24 cellular contexts compared by ENCODE assay signal in genomic region chr1:88825721-88826120, GRCh38.
"Had no signal": no experiment of that assay in that cellular context is flagged by ENCODE, and none has a peak within 500 bp of the region (broad histone marks: within the 10 kb centered on the region; RNA-seq: fewer than 3 reads in every experiment).

No MANE protein-coding gene starts in this region.

- H3K27ac Mint-ChIP-seq: activated CD4-positive, alpha-beta memory T cell treated with anti-CD3 and anti-CD28 coated beads, Interleukin-2, amount 10 ng/mL, durations not matched to agents 7 days and 5 days; activated CD4-positive, alpha-beta T cell treated with anti-CD3 and anti-CD28 coated beads for 36 hours; activated naive CD4-positive, alpha-beta T cell treated with anti-CD3 and anti-CD28 coated beads, Interleukin-2, amount 50 U/mL, for 24 hours; activated T-helper 17 cell treated with anti-CD3 and anti-CD28 coated beads, Interleukin-2, amount 50 U/mL, for 72 hours had no signal

- H3K36me3 ChIP-seq: breast epithelium had no signal

- H3K9me3 Mint-ChIP-seq: activated CD4-positive, alpha-beta memory T cell treated with anti-CD3 and anti-CD28 coated beads, Interleukin-2, amount 10 ng/mL, durations not matched to agents 7 days and 5 days; activated naive CD4-positive, alpha-beta T cell treated with anti-CD3 and anti-CD28 coated beads, Interleukin-2, amount 50 U/mL, for 24 hours; activated T-helper 17 cell treated with anti-CD3 and anti-CD28 coated beads, Interleukin-2, amount 50 U/mL, for 72 hours had no signal

- H3K27me3 ChIP-seq: breast epithelium, MG63 had no signal

- H3K4me3 ChIP-seq: breast epithelium, MG63 had no signal

- H3K27me3 Mint-ChIP-seq: activated CD4-positive, alpha-beta memory T cell treated with anti-CD3 and anti-CD28 coated beads, Interleukin-2, amount 10 ng/mL, durations not matched to agents 7 days and 5 days; activated CD4-positive, alpha-beta T cell treated with anti-CD3 and anti-CD28 coated beads for 36 hours; activated naive CD4-positive, alpha-beta T cell treated with anti-CD3 and anti-CD28 coated beads, Interleukin-2, amount 50 U/mL, for 24 hours; activated T-helper 17 cell treated with anti-CD3 and anti-CD28 coated beads, Interleukin-2, amount 50 U/mL, for 72 hours had no signal

- ATAC-seq: activated CD4-positive, alpha-beta T cell treated with anti-CD3 and anti-CD28 coated beads for 36 hours; activated T-helper 17 cell treated with anti-CD3 and anti-CD28 coated beads, Interleukin-2, amount 50 U/mL, for 72 hours had no signal

- H3K4me1 Mint-ChIP-seq: activated CD4-positive, alpha-beta memory T cell treated with anti-CD3 and anti-CD28 coated beads, Interleukin-2, amount 10 ng/mL, durations not matched to agents 7 days and 5 days; activated CD4-positive, alpha-beta T cell treated with anti-CD3 and anti-CD28 coated beads for 36 hours; activated naive CD4-positive, alpha-beta T cell treated with anti-CD3 and anti-CD28 coated beads, Interleukin-2, amount 50 U/mL, for 24 hours; activated T-helper 17 cell treated with anti-CD3 and anti-CD28 coated beads, Interleukin-2, amount 50 U/mL, for 72 hours had no signal

- DNase-seq: activated CD4-positive, alpha-beta memory T cell treated with anti-CD3 and anti-CD28 coated beads, Interleukin-2, amount 10 ng/mL, durations not matched to agents 7 days and 5 days; activated CD4-positive, alpha-beta T cell treated with anti-CD3 and anti-CD28 coated beads for 36 hours; activated CD4-positive, alpha-beta T cell treated with anti-CD3 and anti-CD28 coated beads, Interleukin-2, amount 50 U/mL, for 1 hour; activated gamma-delta T cell; activated T-cell treated with anti-CD3 and anti-CD28 coated beads for 4 hours; activated T-cell treated with anti-CD3 and anti-CD28 coated beads, Interleukin-2, amount 50 U/mL, for 48 hours; aorta; MG63; MV-4-11; NCI-H1092 treated with DMSO at 0.1 percent for 48 hours; NCI-H1417 treated with DMSO at 0.1 percent for 48 hours; NCI-H1694; NCI-H2029; NCI-H2107; NCI-H446 treated with DMSO at 0.1 percent for 48 hours; NCI-H526 treated with DMSO at 0.1 percent for 48 hours; NCI-H82; SIG-M5; T-helper 2 cell; T1000; WERI-Rb-1 had no signal

- H3K4me1 ChIP-seq: breast epithelium had no signal

- H3K27ac ChIP-seq: breast epithelium, WERI-Rb-1 had no signal

- H3K4me3 Mint-ChIP-seq: activated CD4-positive, alpha-beta memory T cell treated with anti-CD3 and anti-CD28 coated beads, Interleukin-2, amount 10 ng/mL, durations not matched to agents 7 days and 5 days; activated CD4-positive, alpha-beta T cell treated with anti-CD3 and anti-CD28 coated beads for 36 hours; activated naive CD4-positive, alpha-beta T cell treated with anti-CD3 and anti-CD28 coated beads, Interleukin-2, amount 50 U/mL, for 24 hours; activated T-helper 17 cell treated with anti-CD3 and anti-CD28 coated beads, Interleukin-2, amount 50 U/mL, for 72 hours had no signal

- H3K9me3 ChIP-seq: breast epithelium, MG63 had no signal
